In genomic region chr15:33104276-33104675, GRCh38 we compare ENCODE assay signal across 12 cellular contexts.
A peak's percentile ranks its signal among the peaks of the same experiment; 100 is the strongest.
DNase-seq lines count a peak whose midpoint lies in the region; ATAC-seq and TF ChIP-seq lines count a peak whose summit lies in the region.
"Had no signal": no experiment of that assay in that cellular context is flagged by ENCODE, and none has a peak within 500 bp of the region (broad histone marks: within the 10 kb centered on the region; RNA-seq: fewer than 3 reads in every experiment).

No MANE protein-coding gene starts in this region.

- BruUV-seq in mammary epithelial cell (replicated peaks; lab: Mats Ljungman, UMichigan): no TSS peak

- H3K4me2 ChIP-seq in mammary epithelial cell (ENCODE audit: insufficient read depth, low read depth, low read length) (no peak overlapping the region), osteoblast (ENCODE audit: insufficient read depth, low read length) (peak overlapping the region; percentile 7)

- peak overlapping the region; percentile 49 for H3K27ac Mint-ChIP-seq in activated CD4-positive, alpha-beta T cell treated with anti-CD3 and anti-CD28 coated beads for 36 hours

- no peaks in the 10 kb centered on the region for H3K27me3 Mint-ChIP-seq in activated CD4-positive, alpha-beta T cell treated with anti-CD3 and anti-CD28 coated beads for 36 hours

- peak; percentile 56 for DNase-seq in activated CD4-positive, alpha-beta T cell treated with anti-CD3 and anti-CD28 coated beads for 36 hours
- no peak for DNase-seq in activated CD4-positive, alpha-beta T cell treated with anti-CD3 and anti-CD28 coated beads, Interleukin-2, amount 50 U/mL, for 4 hours
- peak; percentile 43 for DNase-seq in NCI-H226
- peak; percentile 81 for DNase-seq in mammary epithelial cell
- no peak for DNase-seq in osteoblast (ENCODE audit: insufficient read length, low spot score, missing footprints)
- DNase-seq in DMS114 treated with DMSO at 0.1 percent for 48 hours (lab: John Stamatoyannopoulos, UW; ENCODE audit: unreplicated experiment): no peak
- DNase-seq: ACHN, cortex of kidney, NCI-H2029, T-helper 9 cell had no signal

- WGBS in mammary epithelial cell (ENCODE audit: low coverage, missing lambda C conversion rate): 83% methylated on average over 3 of the region's 3 CpGs

- peaks cover 5% of the 10 kb centered on the region for H3K4me1 ChIP-seq in mammary epithelial cell (ENCODE audit: insufficient read depth, low read length)
- peaks cover 50% of the 10 kb centered on the region for H3K4me1 ChIP-seq in osteoblast (ENCODE audit: insufficient read depth, low read length)

- H3K36me3 ChIP-seq in mammary epithelial cell (ENCODE audit: insufficient read depth, low read length): no peaks in the 10 kb centered on the region
- no peaks in the 10 kb centered on the region for H3K36me3 ChIP-seq in osteoblast (ENCODE audit: insufficient read depth, low read length)

- H3K4me3 ChIP-seq in mammary epithelial cell (replicated peaks in 1 of 3; ENCODE audit: insufficient read depth in 1 of 3, low read depth in 2 of 3, low read length in 3 of 3): no peak overlapping the region
- no peak overlapping the region for H3K4me3 ChIP-seq in osteoblast (ENCODE audit: insufficient read depth, low read length)

- H3K27ac ChIP-seq in mammary epithelial cell (ENCODE audit: insufficient read depth, low read depth, low read length): no peak overlapping the region
- H3K27ac ChIP-seq in osteoblast (ENCODE audit: low read depth, low read length): peak overlapping the region; percentile 86

- H3K27me3 ChIP-seq in mammary epithelial cell (ENCODE audit: insufficient read depth, low read length) (no peaks in the 10 kb centered on the region), osteoblast (ENCODE audit: insufficient read depth, low read length) (no peaks in the 10 kb centered on the region)

- POLR2A ChIA-PET in activated CD4-positive, alpha-beta T cell treated with anti-CD3 and anti-CD28 coated beads for 36 hours (lab: Charles Lee): no interaction called here

- no peaks in the 10 kb centered on the region for H3K79me2 ChIP-seq in mammary epithelial cell (ENCODE audit: insufficient read depth, low read length)
- peaks cover 6% of the 10 kb centered on the region for H3K79me2 ChIP-seq in osteoblast (ENCODE audit: insufficient read depth, low read length)

- no peak overlapping the region for H3K4me3 Mint-ChIP-seq in activated CD4-positive, alpha-beta T cell treated with anti-CD3 and anti-CD28 coated beads for 36 hours

- in situ Hi-C loops in mammary epithelial cell (cut with MboI; ENCODE audit: low sequenced_read_pairs in 2 of 2): no loop called here

- H3K36me3 Mint-ChIP-seq in activated CD4-positive, alpha-beta T cell treated with anti-CD3 and anti-CD28 coated beads for 36 hours (ENCODE audit: low read depth): no peaks in the 10 kb centered on the region

- no peaks in the 10 kb centered on the region for H4K20me1 ChIP-seq in mammary epithelial cell (ENCODE audit: insufficient read depth, low read length)
- H4K20me1 ChIP-seq in osteoblast (ENCODE audit: insufficient read depth, low read length): no peaks in the 10 kb centered on the region

- peaks cover 6% of the 10 kb centered on the region for H3K9me3 Mint-ChIP-seq in activated CD4-positive, alpha-beta T cell treated with anti-CD3 and anti-CD28 coated beads for 36 hours (ENCODE audit: low read depth)

- dilution Hi-C loops in mammary epithelial cell (cut with HindIII; ENCODE audit: low sequenced_read_pairs): no loop called here

- peaks cover 20% of the 10 kb centered on the region for H3K4me1 Mint-ChIP-seq in activated CD4-positive, alpha-beta T cell treated with anti-CD3 and anti-CD28 coated beads for 36 hours

- no peaks in the 10 kb centered on the region for H3K9me3 ChIP-seq in mammary epithelial cell (replicated peaks; ENCODE audit: insufficient read depth, low read length)
- no peaks in the 10 kb centered on the region for H3K9me3 ChIP-seq in osteoblast (ENCODE audit: low read depth, low read length)

- H2AFZ ChIP-seq in mammary epithelial cell (ENCODE audit: low read depth, low read length) (no peak overlapping the region), osteoblast (ENCODE audit: low read length) (peak overlapping the region; percentile 1)

- TF ChIP-seq CTCF in mammary epithelial cell (conservative IDR thresholded peaks at IDR 0.05 in 1 of 2, IDR thresholded peaks at IDR 0.05 in 1 of 2; ENCODE audit: extremely low read depth in 1 of 2, insufficient read depth in 1 of 2, low read depth in 1 of 2, low read length in 2 of 2) (no peak), osteoblast (IDR thresholded peaks at IDR 0.05; ENCODE audit: extremely low read depth, low read depth, low read length) (no peak)

- ATAC-seq in activated CD4-positive, alpha-beta T cell treated with anti-CD3 and anti-CD28 coated beads for 36 hours: peak; percentile 98
- no peak for ATAC-seq in GM19397 (IDR thresholded peaks at IDR 0.05; ENCODE audit: unreplicated experiment)
- ATAC-seq in HG03378 (IDR thresholded peaks at IDR 0.05; ENCODE audit: unreplicated experiment): no peak

- intact Hi-C loops in activated CD4-positive, alpha-beta T cell treated with anti-CD3 and anti-CD28 coated beads for 36 hours (cut with DNase I, micrococcal nuclease): loop anchor here in 1 of 2 experiments (5.0 kb wide), 1 partner anchor 98 kb away; no protein-coding TSS in a partner anchor
- intact Hi-C loops in mammary epithelial cell (cut with micrococcal nuclease): no loop called here

- CTCF ChIA-PET in activated CD4-positive, alpha-beta T cell treated with anti-CD3 and anti-CD28 coated beads for 36 hours (lab: Charles Lee): interaction anchor here (0.9 to 2.4 kb wide), 5 partner anchors 15 to 104 kb away, joined by 3 to 9 read pairs (median 3); no protein-coding TSS in a partner anchor
- CTCF ChIA-PET in mammary epithelial cell (lab: Charles Lee; ENCODE audit: low non-redundant PET): interaction anchor here (0.6 kb wide), 1 partner anchor 112 kb away, joined by 5 read pairs; no protein-coding TSS in a partner anchor

- H3K9ac ChIP-seq in mammary epithelial cell (ENCODE audit: insufficient read depth, low read length): no peak overlapping the region

Comparison
In these comparisons a context has a peak if more than half of its experiments do, and no peak if none do; other contexts are left out.
1. DNase-seq: peak in activated CD4-positive, alpha-beta T cell treated with anti-CD3 and anti-CD28 coated beads for 36 hours (single experiment), NCI-H226 (single experiment) and mammary epithelial cell (single experiment); none in activated CD4-positive, alpha-beta T cell treated with anti-CD3 and anti-CD28 coated beads, Interleukin-2, amount 50 U/mL, for 4 hours (0 of 2), osteoblast (single experiment) and DMS114 treated with DMSO at 0.1 percent for 48 hours (single experiment).